35 cellular contexts compared by ENCODE assay signal in genomic region chr20:52578559-52578958, GRCh38.
DNase-seq lines count a peak whose midpoint lies in the region; ATAC-seq, FAIRE-seq and TF ChIP-seq lines count a peak whose summit lies in the region.
"Had no signal": no experiment of that assay in that cellular context is flagged by ENCODE, and none has a peak within 500 bp of the region (broad histone marks: within the 10 kb centered on the region; RNA-seq: fewer than 3 reads in every experiment).

No MANE protein-coding gene starts in this region.

- H3K27ac Mint-ChIP-seq in progenitor cell of endocrine pancreas, result peak overlapping the region; percentile 67
- no peak overlapping the region for H3K27ac Mint-ChIP-seq in natural killer cell treated with Interleukin-12 subunit alpha and Interleukin-12 subunit beta and Interleukin-15 and Interleukin-18, amount 100 ng/mL, for 72 hours
- H3K27ac Mint-ChIP-seq: B cell; CD14-positive monocyte; CD4-positive, alpha-beta T cell; CD4-positive, CD25-positive, alpha-beta regulatory T cell; CD8-positive, alpha-beta memory T cell; CD8-positive, alpha-beta T cell had no signal

- TF ChIP-seq POLR2A in HepG2 (IDR thresholded peaks at IDR 0.05; ENCODE audit: insufficient read depth in 1 of 2, low read depth in 2 of 2, low read length in 2 of 2) (no peak), right lobe of liver (IDR thresholded peaks at IDR 0.05) (no peak)

- peaks cover 2% of the 10 kb centered on the region for H3K36me3 Mint-ChIP-seq in progenitor cell of endocrine pancreas (ENCODE audit: insufficient read depth)
- no peaks in the 10 kb centered on the region for H3K36me3 Mint-ChIP-seq in natural killer cell treated with Interleukin-12 subunit alpha and Interleukin-12 subunit beta and Interleukin-15 and Interleukin-18, amount 100 ng/mL, for 72 hours
- H3K36me3 Mint-ChIP-seq: CD14-positive monocyte; CD4-positive, alpha-beta memory T cell; CD4-positive, CD25-positive, alpha-beta regulatory T cell; CD8-positive, alpha-beta memory T cell; CD8-positive, alpha-beta T cell had no signal

- WGBS in HepG2 (ENCODE audit: low lambda C conversion rate), result 11% methylated on average over 5 of the region's 5 CpGs
- 54% methylated on average over 3 of the region's 5 CpGs for WGBS in right lobe of liver (ENCODE audit: insufficient coverage, low coverage, low lambda C conversion rate, missing lambda C conversion rate)

- no peak overlapping the region for H3K4me2 ChIP-seq in HepG2 (ENCODE audit: low read depth, low read length)
- H3K4me2 ChIP-seq: A549; BLaER1; BLaER1 treated with 17β-estradiol and CSF1 and Interleukin-3, amounts not matched to agents 10 nM and 100 nM had no signal

- FAIRE-seq in HepG2 (lab: Jason Lieb, UNC) (peak; percentile 4), HTR-8/SVneo (lab: Jason Lieb, UNC) (peak; percentile 65)
- FAIRE-seq: A204.1, A549, D721Med had no signal

- H3K27ac ChIP-seq in HepG2 (ENCODE audit: extremely low read length, insufficient read depth, low read length) (no peak overlapping the region), right lobe of liver (no peak overlapping the region)
- H3K27ac ChIP-seq: 22Rv1; A549; BLaER1; BLaER1 treated with 17β-estradiol and CSF1 and Interleukin-3, amounts not matched to agents 10 nM and 100 nM; C4-2B had no signal

- no peaks in the 10 kb centered on the region for H4K20me1 ChIP-seq in HepG2 (ENCODE audit: insufficient read depth, low read length)
- H4K20me1 ChIP-seq: BLaER1; BLaER1 treated with 17β-estradiol and CSF1 and Interleukin-3, amounts not matched to agents 10 nM and 100 nM had no signal

- in situ Hi-C loops in HepG2 (cut with HindIII; ENCODE audit: extremely low pct_ligation_motif_present, low pct_unique_long_range_greater_than_20kb) (no loop called here), ACHN (cut with HindIII; ENCODE audit: low pct_ligation_motif_present, low pct_unique_long_range_greater_than_20kb, low sequenced_read_pairs) (no loop called here)

- H3K27me3 Mint-ChIP-seq in progenitor cell of endocrine pancreas, result no peaks in the 10 kb centered on the region
- peaks cover 9 to 23% of the 10 kb centered on the region in 2 donors for H3K27me3 Mint-ChIP-seq in natural killer cell treated with Interleukin-12 subunit alpha and Interleukin-12 subunit beta and Interleukin-15 and Interleukin-18, amount 100 ng/mL, for 72 hours
- H3K27me3 Mint-ChIP-seq: B cell; CD4-positive, alpha-beta memory T cell; CD4-positive, alpha-beta T cell; CD4-positive, CD25-positive, alpha-beta regulatory T cell had no signal

- H3K9me3 Mint-ChIP-seq in progenitor cell of endocrine pancreas (ENCODE audit: low read depth), result peaks cover 8% of the 10 kb centered on the region
- peaks cover 4% of the 10 kb centered on the region for H3K9me3 Mint-ChIP-seq in natural killer cell treated with Interleukin-12 subunit alpha and Interleukin-12 subunit beta and Interleukin-15 and Interleukin-18, amount 100 ng/mL, for 72 hours

- H3K9me3 ChIP-seq in HepG2 (ENCODE audit: low read length) (peaks cover 62% of the 10 kb centered on the region), right lobe of liver (no peaks in the 10 kb centered on the region)
- H3K9me3 ChIP-seq: A549, BE2C had no signal

- intact Hi-C loops in HepG2 (cut with micrococcal nuclease; ENCODE audit: unreplicated experiment) (no loop called here), right lobe of liver (cut with DNase I) (no loop called here)

- no peaks in the 10 kb centered on the region for H3K79me2 ChIP-seq in HepG2 (ENCODE audit: insufficient read depth, low read length)

- peaks cover 18% of the 10 kb centered on the region for H3K4me1 Mint-ChIP-seq in progenitor cell of endocrine pancreas (ENCODE audit: low read depth)
- peaks cover 0 to 3% of the 10 kb centered on the region in 2 donors for H3K4me1 Mint-ChIP-seq in natural killer cell treated with Interleukin-12 subunit alpha and Interleukin-12 subunit beta and Interleukin-15 and Interleukin-18, amount 100 ng/mL, for 72 hours (ENCODE audit: low read depth in 2 of 2)
- H3K4me1 Mint-ChIP-seq: CD14-positive monocyte; CD4-positive, alpha-beta memory T cell; CD4-positive, CD25-positive, alpha-beta regulatory T cell; CD8-positive, alpha-beta memory T cell had no signal

- no peak overlapping the region for H3K9ac ChIP-seq in HepG2 (ENCODE audit: insufficient read depth, low read depth, low read length)
- H3K9ac ChIP-seq: BLaER1; BLaER1 treated with 17β-estradiol and CSF1 and Interleukin-3, amounts not matched to agents 10 nM and 100 nM had no signal

- ATAC-seq in HepG2 (peak; percentile 83), right lobe of liver (no peak)
- ATAC-seq in natural killer cell treated with Interleukin-12 subunit alpha and Interleukin-12 subunit beta and Interleukin-15 and Interleukin-18, amount 100 ng/mL, for 72 hours, result no peak
- ATAC-seq: A549; CD8-positive, alpha-beta T cell had no signal

- CTCF ChIA-PET in HepG2 (lab: Yijun Ruan, JAX; ENCODE audit: low intra/inter-chr PET ratio, low total read pairs), result no interaction called here

- TF ChIP-seq CTCF in HepG2 (CRISPR knock-in tag; IDR thresholded peaks at IDR 0.05) (no peak), right lobe of liver (IDR thresholded peaks at IDR 0.05) (no peak), progenitor cell of endocrine pancreas (IDR thresholded peaks at IDR 0.05; ENCODE audit: unreplicated experiment) (no peak)

- no peak overlapping the region for H3K4me3 ChIP-seq in HepG2 (replicated peaks in 1 of 3; ENCODE audit: insufficient read depth in 1 of 3, low read depth in 2 of 3, low read length in 3 of 3)
- H3K4me3 ChIP-seq in right lobe of liver, result no peak overlapping the region
- H3K4me3 ChIP-seq: A549; BLaER1; BLaER1 treated with 17β-estradiol and CSF1 and Interleukin-3, amounts not matched to agents 10 nM and 100 nM had no signal

- H3K36me3 ChIP-seq in HepG2 (replicated peaks in 1 of 2; ENCODE audit: control insufficient read depth in 1 of 2, insufficient read depth in 2 of 2, low read length in 2 of 2), result no peaks in the 10 kb centered on the region
- H3K36me3 ChIP-seq in right lobe of liver, result no peaks in the 10 kb centered on the region
- H3K36me3 ChIP-seq: BE2C; BLaER1; BLaER1 treated with 17β-estradiol and CSF1 and Interleukin-3, amounts not matched to agents 10 nM and 100 nM had no signal

- H3K4me1 ChIP-seq in HepG2 (ENCODE audit: insufficient read depth, low read length) (no peaks in the 10 kb centered on the region), right lobe of liver (no peaks in the 10 kb centered on the region)
- H3K4me1 ChIP-seq: A549; BE2C; BLaER1 treated with 17β-estradiol and CSF1 and Interleukin-3, amounts not matched to agents 10 nM and 100 nM had no signal

- POLR2A ChIA-PET in HepG2 (lab: Yijun Ruan, JAX), result no interaction called here

- no peak for TF ChIP-seq RAD21 in HepG2 (CRISPR knock-in tag; IDR thresholded peaks at IDR 0.05)

- TF ChIP-seq EP300 in HepG2 (IDR thresholded peaks at IDR 0.05; ENCODE audit: low read depth in 2 of 2, low read length in 2 of 2) (no peak), HepG2 (CRISPR knock-in tag; IDR thresholded peaks at IDR 0.05; ENCODE audit: borderline replicate concordance) (no peak)

- H2AFZ ChIP-seq in HepG2 (ENCODE audit: low read length), result no peak overlapping the region

- H3K4me3 Mint-ChIP-seq in progenitor cell of endocrine pancreas (ENCODE audit: low read depth), result peak overlapping the region; percentile 16
- no peak overlapping the region for H3K4me3 Mint-ChIP-seq in natural killer cell treated with Interleukin-12 subunit alpha and Interleukin-12 subunit beta and Interleukin-15 and Interleukin-18, amount 100 ng/mL, for 72 hours
- H3K4me3 Mint-ChIP-seq: B cell; CD14-positive monocyte; CD4-positive, alpha-beta memory T cell; CD4-positive, alpha-beta T cell; CD4-positive, CD25-positive, alpha-beta regulatory T cell; CD8-positive, alpha-beta memory T cell; CD8-positive, alpha-beta T cell had no signal

- DNase-seq in HepG2 (ENCODE audit: low spot score) (no peak), right lobe of liver (no peak), HTR-8/SVneo (ENCODE audit: insufficient read length, low spot score) (no peak), HuH-7.5 (ENCODE audit: low spot score) (peak; percentile 12), progenitor cell of endocrine pancreas (ENCODE audit: low spot score, unreplicated experiment) (no peak), ACHN (no peak)
- DNase-seq in natural killer cell treated with Interleukin-12 subunit alpha and Interleukin-12 subunit beta and Interleukin-15 and Interleukin-18, amount 100 ng/mL, for 72 hours (ENCODE audit: low spot score), result no peak
- no peak for DNase-seq in activated CD4-positive, alpha-beta T cell treated with anti-CD3 and anti-CD28 coated beads for 1 hour
- DNase-seq: 8988T; AML-193; BE2C; C1 segment of cervical spinal cord; Calu3; CD4-positive, alpha-beta memory T cell; CD4-positive, alpha-beta T cell; CD4-positive, CD25-positive, alpha-beta regulatory T cell; CD8-positive, alpha-beta memory T cell; CD8-positive, alpha-beta T cell; COR-L47; DMS 273 treated with DMSO at 0.1 percent for 48 hours; DMS153; DMS53; DMS79; DMS79 treated with DMSO at 0.1 percent for 48 hours; DND-41; EL had no signal

- no TSS peak for BruUV-seq in HepG2 (replicated peaks; lab: Mats Ljungman, UMichigan)

- H3K27me3 ChIP-seq in HepG2 (ENCODE audit: control insufficient read depth in 1 of 2, insufficient read depth in 2 of 2, low read length in 2 of 2) (no peaks in the 10 kb centered on the region), right lobe of liver (no peaks in the 10 kb centered on the region)
- H3K27me3 ChIP-seq: BE2C; BLaER1; BLaER1 treated with 17β-estradiol and CSF1 and Interleukin-3, amounts not matched to agents 10 nM and 100 nM had no signal

TF ChIP-seq in HepG2, 621 proteins besides CTCF, POLR2A, EP300 and RAD21 (continues in another document):
- peak; percentile 28; the same call in 1 of the 2 replicates for TF ChIP-seq HNF4G (IDR thresholded peaks at IDR 0.05; ENCODE audit: borderline replicate concordance, low read depth, low read length)
- no peak for TF ChIP-seq HNF4G (CRISPR knock-in tag; IDR thresholded peaks at IDR 0.05; ENCODE audit: borderline replicate concordance, low read depth)
- no peak for TF ChIP-seq BRD4 (CRISPR knock-in tag; IDR thresholded peaks at IDR 0.05)
- no peak for TF ChIP-seq MBD4 (IDR thresholded peaks at IDR 0.05; ENCODE audit: borderline replicate concordance, low read length)
- TF ChIP-seq ONECUT2 (CRISPR knock-in tag; IDR thresholded peaks at IDR 0.05), result peak; percentile 47; the same call in 1 of the 2 replicates
- no peak for TF ChIP-seq ZEB1 (IDR thresholded peaks at IDR 0.05; ENCODE audit: insufficient replicate concordance, low read depth)
- no peak for TF ChIP-seq BHLHE40 (IDR thresholded peaks at IDR 0.05; ENCODE audit: low read length)
- peak; percentile 51 for TF ChIP-seq HNF4A (CRISPR knock-in tag; IDR thresholded peaks at IDR 0.05)
